In genomic region chr11:22680628-22681027, GRCh38 we compare ENCODE assay signal across 1 cellular context.
TF ChIP-seq lines count a peak whose summit lies in the region.

No MANE protein-coding gene starts in this region.

TF ChIP-seq in SK-N-SH treated with all-trans-retinoic acid at 6 μM for 48 hours, 23 proteins besides CTCF, POLR2A, EP300 and RAD21 (continued from another document):
- TF ChIP-seq CSDC2 (CRISPR knock-in tag; IDR thresholded peaks at IDR 0.05) = no peak
- no peak for TF ChIP-seq TOX (CRISPR knock-in tag; IDR thresholded peaks at IDR 0.05; ENCODE audit: borderline replicate concordance)
- TF ChIP-seq ESRRG (CRISPR knock-in tag; IDR thresholded peaks at IDR 0.05) = no peak
- TF ChIP-seq ISL1 (CRISPR knock-in tag; IDR thresholded peaks at IDR 0.05) = no peak
- TF ChIP-seq TSHZ2 (CRISPR knock-in tag; IDR thresholded peaks at IDR 0.05) = no peak
- no peak for TF ChIP-seq POU6F1 (CRISPR knock-in tag; IDR thresholded peaks at IDR 0.05; ENCODE audit: borderline replicate concordance, low read depth)
- TF ChIP-seq BACH2 (CRISPR knock-in tag; IDR thresholded peaks at IDR 0.05; ENCODE audit: borderline replicate concordance) = no peak
